In genomic region chr7:35036361-35037171, GRCh38 we compare ENCODE assay signal across 7 cellular contexts. TPM values are rescaled to one million over a fixed set of nuclear protein-coding genes. Genes with fewer than 3 reads are reported as not detected.
DNase-seq lines count a peak whose midpoint lies in the region; ATAC-seq and TF ChIP-seq lines count a peak whose summit lies in the region.

No MANE protein-coding gene starts in this region.

- H3K4me1 Mint-ChIP-seq in activated CD8-positive, alpha-beta memory T cell treated with anti-CD3 and anti-CD28 coated beads, Interleukin-2, amount 10 ng/mL, durations not matched to agents 7 days and 5 days: peaks cover 27% of the 10 kb centered on the region
- peaks cover 19 to 35% of the 10 kb centered on the region in 2 donors for H3K4me1 Mint-ChIP-seq in stimulated activated naive B cell treated with anti-CD40 and anti-IgM and Interleukin-4, amounts not matched to agents 10 μg/mL and 1 μg/mL and 100 μg/mL, for 72 hours

- no peaks in the 10 kb centered on the region for H3K36me3 ChIP-seq in mesodermal cell (ENCODE audit: control insufficient read depth, insufficient read depth, low read length)

- DNase-seq in GM10266 (ENCODE audit: extremely low spot score) (peak; percentile 57), NCI-H526 treated with DMSO at 0.1 percent for 48 hours (lab: John Stamatoyannopoulos, UW) (peak; percentile 29), epidermal melanocyte (ENCODE audit: insufficient read length, low spot score) (peak; percentile 57)
- peak; percentile 53 for DNase-seq in activated CD8-positive, alpha-beta memory T cell treated with anti-CD3 and anti-CD28 coated beads, Interleukin-2, amount 10 ng/mL, durations not matched to agents 7 days and 5 days
- DNase-seq in stimulated activated naive B cell treated with anti-CD40 and anti-IgM and Interleukin-4, amounts not matched to agents 10 μg/mL and 1 μg/mL and 100 μg/mL, for 72 hours: peak; percentile 2

- peak overlapping the region; percentile 67 for H3K4me3 ChIP-seq in mesodermal cell (ENCODE audit: extremely low read depth, insufficient read depth, low read length, poor library complexity, severe bottlenecking)

- no peaks in the 10 kb centered on the region for H3K36me3 Mint-ChIP-seq in activated CD8-positive, alpha-beta memory T cell treated with anti-CD3 and anti-CD28 coated beads, Interleukin-2, amount 10 ng/mL, durations not matched to agents 7 days and 5 days
- H3K36me3 Mint-ChIP-seq in stimulated activated naive B cell treated with anti-CD40 and anti-IgM and Interleukin-4, amounts not matched to agents 10 μg/mL and 1 μg/mL and 100 μg/mL, for 72 hours: peaks cover 3% of the 10 kb centered on the region in 2 donors

- CTCF ChIA-PET in activated CD8-positive, alpha-beta memory T cell treated with anti-CD3 and anti-CD28 coated beads, Interleukin-2, amount 10 ng/mL, durations not matched to agents 7 days and 5 days (lab: Charles Lee): interaction anchor here (1.1 to 1.6 kb wide), 3 partner anchors 44 to 213 kb away, joined by 3 to 4 read pairs (median 3); no protein-coding TSS in a partner anchor

- H3K4me3 Mint-ChIP-seq in activated CD8-positive, alpha-beta memory T cell treated with anti-CD3 and anti-CD28 coated beads, Interleukin-2, amount 10 ng/mL, durations not matched to agents 7 days and 5 days: peak overlapping the region; percentile 93
- peak overlapping the region; percentile 98 for H3K4me3 Mint-ChIP-seq in stimulated activated naive B cell treated with anti-CD40 and anti-IgM and Interleukin-4, amounts not matched to agents 10 μg/mL and 1 μg/mL and 100 μg/mL, for 72 hours

- H3K27ac Mint-ChIP-seq in activated CD8-positive, alpha-beta memory T cell treated with anti-CD3 and anti-CD28 coated beads, Interleukin-2, amount 10 ng/mL, durations not matched to agents 7 days and 5 days: peak overlapping the region; percentile 81
- H3K27ac Mint-ChIP-seq in stimulated activated naive B cell treated with anti-CD40 and anti-IgM and Interleukin-4, amounts not matched to agents 10 μg/mL and 1 μg/mL and 100 μg/mL, for 72 hours: peak overlapping the region; percentile 95

- H3K4me1 ChIP-seq in mesodermal cell (ENCODE audit: control insufficient read depth, insufficient read depth, low read length, poor library complexity, severe bottlenecking): peaks cover 11% of the 10 kb centered on the region

- ATAC-seq in HG02870 (IDR thresholded peaks at IDR 0.05; ENCODE audit: unreplicated experiment): peak; percentile 12
- ATAC-seq in activated CD8-positive, alpha-beta memory T cell treated with anti-CD3 and anti-CD28 coated beads, Interleukin-2, amount 10 ng/mL, durations not matched to agents 7 days and 5 days: peak; percentile 3
- peak; percentile 15 to 21 for ATAC-seq in stimulated activated naive B cell treated with anti-CD40 and anti-IgM and Interleukin-4, amounts not matched to agents 10 μg/mL and 1 μg/mL and 100 μg/mL, for 72 hours (replicated peaks)

- no peaks in the 10 kb centered on the region for H3K9me3 ChIP-seq in mesodermal cell (ENCODE audit: control insufficient read depth, low read length)

- H3K27ac ChIP-seq in mesodermal cell (ENCODE audit: low read depth, low read length, severe bottlenecking): peak overlapping the region; percentile 77

- peaks cover 2% of the 10 kb centered on the region for H3K27me3 Mint-ChIP-seq in activated CD8-positive, alpha-beta memory T cell treated with anti-CD3 and anti-CD28 coated beads, Interleukin-2, amount 10 ng/mL, durations not matched to agents 7 days and 5 days
- H3K27me3 Mint-ChIP-seq in stimulated activated naive B cell treated with anti-CD40 and anti-IgM and Interleukin-4, amounts not matched to agents 10 μg/mL and 1 μg/mL and 100 μg/mL, for 72 hours: peaks cover 0 to 7% of the 10 kb centered on the region in 2 donors

- H3K9me3 Mint-ChIP-seq in activated CD8-positive, alpha-beta memory T cell treated with anti-CD3 and anti-CD28 coated beads, Interleukin-2, amount 10 ng/mL, durations not matched to agents 7 days and 5 days (ENCODE audit: low read depth): no peaks in the 10 kb centered on the region
- no peaks in the 10 kb centered on the region for H3K9me3 Mint-ChIP-seq in stimulated activated naive B cell treated with anti-CD40 and anti-IgM and Interleukin-4, amounts not matched to agents 10 μg/mL and 1 μg/mL and 100 μg/mL, for 72 hours

- TF ChIP-seq CTCF in GM10266 (IDR thresholded peaks at IDR 0.05; ENCODE audit: control insufficient read depth, insufficient read depth, low read depth, missing control alignments): no peak

- 0 to 1% methylated on average over 32 to 40 of the region's 61 CpGs for WGBS in mesodermal cell (ENCODE audit: insufficient coverage in 2 of 2), 2 experiments

RNA-seq across cellular contexts. Expression of gene DPY19L1, which starts 0.7 kb away (rescaled TPM):
- 10 to 100 TPM; 16.0 to 21.1 TPM for total RNA-seq in activated CD8-positive, alpha-beta memory T cell treated with anti-CD3 and anti-CD28 coated beads, Interleukin-2, amount 10 ng/mL, durations not matched to agents 7 days and 5 days
- polyA plus RNA-seq in mesodermal cell (2013, experiment 1 of 2): 56.0 TPM
- 63.3 TPM for polyA plus RNA-seq in mesodermal cell (2013, experiment 2 of 2)

Comparison
In these comparisons a context has a peak if more than half of its experiments do, and no peak if none do; other contexts are left out.
1. Peak in every context shown above with its lines: DNase-seq, ATAC-seq, H3K4me3 ChIP-seq and H3K27ac ChIP-seq.
2. DNase-seq: peak in every context shown above with its lines; median percentile 57 in GM10266; 57 in epidermal melanocyte; 53 in activated CD8-positive, alpha-beta memory T cell treated with anti-CD3 and anti-CD28 coated beads, Interleukin-2, amount 10 ng/mL, durations not matched to agents 7 days and 5 days; 29 in NCI-H526 treated with DMSO at 0.1 percent for 48 hours; 2 in stimulated activated naive B cell treated with anti-CD40 and anti-IgM and Interleukin-4, amounts not matched to agents 10 μg/mL and 1 μg/mL and 100 μg/mL, for 72 hours.